In the genomic region with DNA sequence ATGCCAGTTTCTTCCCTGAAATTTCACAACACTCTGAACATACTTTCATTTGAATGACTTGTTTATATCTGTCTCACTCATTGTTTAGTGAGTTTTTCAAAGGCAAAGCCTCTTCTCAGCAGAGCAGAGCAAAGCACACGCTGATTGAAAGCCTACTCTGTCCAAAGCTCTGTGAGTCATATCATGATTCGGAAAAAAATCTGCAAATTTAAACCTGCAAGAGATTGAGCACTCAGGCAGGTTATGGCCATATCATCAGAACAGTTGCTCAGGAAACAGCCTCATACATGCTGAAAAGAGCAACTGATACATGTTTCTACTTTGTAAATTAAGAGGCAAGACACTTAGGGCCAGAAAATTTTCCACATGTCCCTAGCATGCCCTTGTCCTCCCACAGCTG, we compare ENCODE assay signal across 1 cellular context.
TF ChIP-seq lines count a peak whose summit lies in the region.

No MANE protein-coding gene starts in this region.

TF ChIP-seq in H1, 55 proteins besides CTCF, POLR2A, EP300 and RAD21 (continued from another document):
- TF ChIP-seq SP4 (IDR thresholded peaks at IDR 0.05; ENCODE audit: low read length) (no peak), HDAC2 (IDR thresholded peaks at IDR 0.05; ENCODE audit: borderline replicate concordance in 1 of 2, low read depth in 2 of 2, low read length in 2 of 2) (no peak), POU5F1 (IDR thresholded peaks at IDR 0.05; ENCODE audit: low read depth, low read length) (no peak), POLR2AphosphoS5 (IDR thresholded peaks at IDR 0.05; ENCODE audit: low read depth, low read length) (no peak), CBX5 (IDR thresholded peaks at IDR 0.05; ENCODE audit: low read depth, low read length) (no peak), SIN3A (conservative IDR thresholded peaks at IDR 0.05 in 1 of 2, IDR thresholded peaks at IDR 0.05 in 1 of 2; ENCODE audit: low read depth in 1 of 2, low read length in 2 of 2) (no peak), EZH2 (IDR thresholded peaks at IDR 0.05; ENCODE audit: low read depth, low read length, severe bottlenecking) (no peak), KDM5A (IDR thresholded peaks at IDR 0.05; ENCODE audit: low read length) (no peak)
- TF ChIP-seq, protein P1, sequence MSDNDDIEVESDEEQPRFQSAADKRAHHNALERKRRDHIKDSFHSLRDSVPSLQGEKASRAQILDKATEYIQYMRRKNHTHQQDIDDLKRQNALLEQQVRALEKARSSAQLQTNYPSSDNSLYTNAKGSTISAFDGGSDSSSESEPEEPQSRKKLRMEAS (IDR thresholded peaks at IDR 0.05): no peak
- TF ChIP-seq, protein P2, sequence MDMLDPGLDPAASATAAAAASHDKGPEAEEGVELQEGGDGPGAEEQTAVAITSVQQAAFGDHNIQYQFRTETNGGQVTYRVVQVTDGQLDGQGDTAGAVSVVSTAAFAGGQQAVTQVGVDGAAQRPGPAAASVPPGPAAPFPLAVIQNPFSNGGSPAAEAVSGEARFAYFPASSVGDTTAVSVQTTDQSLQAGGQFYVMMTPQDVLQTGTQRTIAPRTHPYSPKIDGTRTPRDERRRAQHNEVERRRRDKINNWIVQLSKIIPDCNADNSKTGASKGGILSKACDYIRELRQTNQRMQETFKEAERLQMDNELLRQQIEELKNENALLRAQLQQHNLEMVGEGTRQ (IDR thresholded peaks at IDR 0.05; ENCODE audit: low read length): no peak
